ENCODE assay signal across 8 cellular contexts in the genomic region with DNA sequence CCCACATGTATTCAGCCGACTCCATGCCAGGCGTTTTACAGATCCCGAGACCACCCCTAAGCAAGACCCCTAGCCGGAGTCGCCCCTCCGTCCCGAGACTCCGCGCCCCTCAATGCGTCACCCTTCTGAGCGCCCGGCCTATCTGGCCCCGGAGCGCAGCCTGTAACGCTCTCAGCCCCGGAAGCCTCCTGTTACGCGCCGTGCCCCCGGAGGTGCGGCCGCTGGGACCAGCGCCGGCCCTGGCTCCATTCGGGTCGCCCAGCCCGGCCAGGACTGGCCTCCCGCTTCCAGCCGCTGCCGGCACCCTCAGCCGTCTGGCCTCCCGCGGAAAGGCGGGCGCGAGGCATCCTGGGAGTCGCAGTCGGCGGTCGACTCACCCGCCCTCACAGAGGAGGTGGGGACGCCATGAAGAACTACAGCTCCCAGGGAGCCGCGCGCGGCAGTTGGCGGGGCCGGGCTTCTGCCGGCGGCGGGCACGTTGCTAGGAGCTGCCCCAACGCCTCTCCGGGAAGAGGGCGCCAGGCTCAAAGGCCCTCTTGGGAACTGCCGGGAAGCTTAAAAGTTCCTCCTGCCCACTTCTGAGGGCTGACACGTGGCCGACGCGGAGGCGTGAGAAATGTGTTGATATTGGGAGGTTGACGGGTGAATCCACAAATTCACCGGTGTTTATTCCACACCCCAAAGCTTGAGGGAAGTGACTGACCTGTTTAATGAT.
DNase-seq lines count a peak whose midpoint lies in the region; ATAC-seq lines count a peak whose summit lies in the region.

A gene with protein sequence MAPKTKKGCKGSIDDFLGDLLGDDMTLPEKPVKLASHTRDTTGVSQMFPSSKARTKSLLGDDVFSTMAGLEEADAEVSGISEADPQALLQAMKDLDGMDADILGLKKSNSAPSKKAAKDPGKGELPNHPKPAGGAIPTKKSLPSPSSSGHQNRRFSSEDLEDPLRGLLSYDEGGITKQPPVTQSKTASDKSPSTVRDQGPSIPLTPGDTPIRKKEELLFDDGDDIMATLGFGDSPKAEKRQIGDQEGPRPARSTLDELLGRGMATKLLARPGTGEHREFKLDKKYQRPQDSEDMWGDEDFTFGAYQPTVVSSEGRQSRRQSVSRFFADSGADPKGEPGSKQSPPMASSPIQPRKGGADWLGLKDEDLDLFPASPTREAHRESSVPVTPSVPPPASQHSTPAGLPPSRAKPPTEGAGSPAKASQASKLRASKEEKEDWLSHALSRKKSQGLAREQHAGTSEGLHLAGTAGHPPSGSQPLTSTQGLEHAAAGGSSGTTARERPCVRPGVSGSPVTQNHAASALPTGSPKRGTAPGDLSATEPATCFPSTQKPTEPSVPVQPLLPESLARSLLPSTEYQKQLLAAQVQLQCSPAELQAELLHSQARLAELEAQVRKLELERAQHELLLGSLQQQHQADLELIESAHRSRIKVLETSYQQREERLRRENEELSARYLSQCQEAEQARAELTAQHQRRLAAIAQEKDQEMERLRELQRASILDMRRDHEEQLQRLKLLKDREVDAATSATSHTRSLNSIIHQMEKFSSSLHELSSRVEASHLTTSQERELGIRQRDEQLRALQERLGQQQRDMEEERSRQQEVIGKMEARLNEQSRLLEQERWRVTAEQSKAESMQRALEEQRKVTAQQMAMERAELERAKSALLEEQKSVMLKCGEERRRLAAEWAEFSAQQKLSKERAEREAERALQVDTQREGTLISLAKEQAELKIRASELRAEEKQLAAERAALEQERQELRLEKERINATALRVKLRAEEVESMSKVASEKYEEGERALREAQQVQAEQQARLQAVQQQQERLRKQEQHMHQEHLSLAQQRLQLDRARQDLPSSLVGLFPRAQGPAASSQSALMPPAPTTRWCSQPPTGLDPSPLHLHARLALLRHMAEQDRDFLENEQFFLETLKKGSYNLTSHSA (minus strand): TSS at position 316 of the 715 bp plus-strand sequence. CDS start 2,893 bp downstream, outside the sequence.

- DNase-seq in AG08396 (ENCODE audit: low spot score) = peak; percentile 99
- DNase-seq in NCI-H446 (lab: John Stamatoyannopoulos, UW) = peak; percentile 81 to 96
- DNase-seq in activated CD4-positive, CD25-positive, alpha-beta regulatory T cell treated with anti-CD3 and anti-CD28 coated beads, Interleukin-2, amount 50 U/mL, for 16 hours (ENCODE audit: low read depth, low spot score) = peak; percentile 83
- peak; percentile 83 for DNase-seq in central memory CD4-positive, alpha-beta T cell
- peak; percentile 95 for DNase-seq in iris pigment epithelial cell (ENCODE audit: low read depth)
- DNase-seq in stimulated activated CD4-positive, alpha-beta T cell treated with anti-CD3 and anti-CD28 coated beads, Interleukin-12 subunit alpha, Interleukin-12 subunit beta, amount 100 ng/mL, for 24 hours (ENCODE audit: low read depth in 2 of 2) = peak; percentile 84

- peak; percentile 98 for ATAC-seq in GM19025 (IDR thresholded peaks at IDR 0.05; ENCODE audit: low read depth, unreplicated experiment)
- peak; percentile 93 for ATAC-seq in HG03342 (IDR thresholded peaks at IDR 0.05; ENCODE audit: unreplicated experiment)

Comparison
In these comparisons a context has a peak if more than half of its experiments do, and no peak if none do; other contexts are left out.
1. Peak in every context shown above with its lines: DNase-seq and ATAC-seq.